Comparison of ENCODE assay signal across 2 cellular contexts in genomic region chr3:40669176-40669575, GRCh38.
TF ChIP-seq lines count a peak whose summit lies in the region.

No MANE protein-coding gene starts in this region.

TF ChIP-seq in HepG2, 621 proteins besides CTCF, POLR2A, EP300 and RAD21:
- TF ChIP-seq POLR2AphosphoS5 (IDR thresholded peaks at IDR 0.05; ENCODE audit: low read depth, low read length) (no peak), RNF219 (CRISPR knock-in tag; IDR thresholded peaks at IDR 0.05) (no peak), SOX5 (CRISPR knock-in tag; IDR thresholded peaks at IDR 0.05; ENCODE audit: borderline replicate concordance) (peak; percentile 67; the same call in 1 of the 2 replicates), ZNF383 (CRISPR knock-in tag; IDR thresholded peaks at IDR 0.05; ENCODE audit: borderline replicate concordance) (no peak), NCOA1 (CRISPR knock-in tag; IDR thresholded peaks at IDR 0.05) (no peak), MYNN (CRISPR knock-in tag; IDR thresholded peaks at IDR 0.05; ENCODE audit: low read depth) (no peak), ZNF775 (CRISPR knock-in tag; IDR thresholded peaks at IDR 0.05; ENCODE audit: borderline replicate concordance) (no peak), POGZ (CRISPR knock-in tag; IDR thresholded peaks at IDR 0.05) (no peak), SOX13 (IDR thresholded peaks at IDR 0.05) (no peak), SOX13 (CRISPR knock-in tag; conservative IDR thresholded peaks at IDR 0.05 in 1 of 2, IDR thresholded peaks at IDR 0.05 in 1 of 2) (peak in 1 of 2 experiments; percentile 65; a peak in 2 of 4 replicates), ARID5B (CRISPR knock-in tag; IDR thresholded peaks at IDR 0.05) (0 out of 2 replicates have a peak, but pooled peaks have one; percentile 23), NR2C2 (CRISPR knock-in tag; IDR thresholded peaks at IDR 0.05; ENCODE audit: borderline replicate concordance) (no peak), SOX6 (IDR thresholded peaks at IDR 0.05) (no peak), SOX6 (CRISPR knock-in tag; IDR thresholded peaks at IDR 0.05) (peak; percentile 58), ZNF564 (CRISPR knock-in tag; IDR thresholded peaks at IDR 0.05) (no peak), SNAI1 (CRISPR knock-in tag; IDR thresholded peaks at IDR 0.05; ENCODE audit: borderline replicate concordance) (no peak), FOXP1 (IDR thresholded peaks at IDR 0.05) (no peak), FOXP1 (CRISPR knock-in tag; IDR thresholded peaks at IDR 0.05) (peak; percentile 50; the same call in 1 of the 2 replicates), GATA4 (IDR thresholded peaks at IDR 0.05; ENCODE audit: borderline replicate concordance, low read depth) (no peak)
TF ChIP-seq in HepG2: peak in this region for 5.

TF ChIP-seq in H1, 55 proteins besides CTCF, POLR2A, EP300 and RAD21 (continued from another document):
- no peak for TF ChIP-seq ATF2 (IDR thresholded peaks at IDR 0.05; ENCODE audit: low read length)
- no peak for TF ChIP-seq HDAC2 (IDR thresholded peaks at IDR 0.05; ENCODE audit: borderline replicate concordance in 1 of 2, low read depth in 2 of 2, low read length in 2 of 2)
- TF ChIP-seq CREB1 (IDR thresholded peaks at IDR 0.05), result no peak
- no peak for TF ChIP-seq CBX8 (IDR thresholded peaks at IDR 0.05; ENCODE audit: borderline replicate concordance, low read depth, low read length)
- no peak for TF ChIP-seq POLR2AphosphoS5 (IDR thresholded peaks at IDR 0.05; ENCODE audit: low read depth, low read length)
- TF ChIP-seq POU5F1 (IDR thresholded peaks at IDR 0.05; ENCODE audit: low read depth, low read length), result no peak
- no peak for TF ChIP-seq KDM5A (IDR thresholded peaks at IDR 0.05; ENCODE audit: low read length)
- TF ChIP-seq BRCA1 (IDR thresholded peaks at IDR 0.05; ENCODE audit: low read depth, low read length), result no peak
- TF ChIP-seq TAF1 (IDR thresholded peaks at IDR 0.05; ENCODE audit: low read depth, low read length), result no peak
- TF ChIP-seq TEAD4 (IDR thresholded peaks at IDR 0.05; ENCODE audit: low read depth, low read length), result no peak
- TF ChIP-seq BACH1 (IDR thresholded peaks at IDR 0.05; ENCODE audit: low read length), result no peak
- no peak for TF ChIP-seq JUND (IDR thresholded peaks at IDR 0.05; ENCODE audit: low read length)
- TF ChIP-seq NRF1 (IDR thresholded peaks at IDR 0.05; ENCODE audit: low read depth, low read length), result no peak
- no peak for TF ChIP-seq USF2 (IDR thresholded peaks at IDR 0.05; ENCODE audit: low read length)
- TF ChIP-seq CTBP2 (IDR thresholded peaks at IDR 0.05; ENCODE audit: borderline replicate concordance, insufficient read depth, insufficient read length, low read length), result no peak
- no peak for TF ChIP-seq GTF2F1 (IDR thresholded peaks at IDR 0.05; ENCODE audit: borderline replicate concordance, low read depth, low read length)
- no peak for TF ChIP-seq SP4 (IDR thresholded peaks at IDR 0.05; ENCODE audit: low read length)
